ENCODE assay signal across 24 cellular contexts in the genomic region with DNA sequence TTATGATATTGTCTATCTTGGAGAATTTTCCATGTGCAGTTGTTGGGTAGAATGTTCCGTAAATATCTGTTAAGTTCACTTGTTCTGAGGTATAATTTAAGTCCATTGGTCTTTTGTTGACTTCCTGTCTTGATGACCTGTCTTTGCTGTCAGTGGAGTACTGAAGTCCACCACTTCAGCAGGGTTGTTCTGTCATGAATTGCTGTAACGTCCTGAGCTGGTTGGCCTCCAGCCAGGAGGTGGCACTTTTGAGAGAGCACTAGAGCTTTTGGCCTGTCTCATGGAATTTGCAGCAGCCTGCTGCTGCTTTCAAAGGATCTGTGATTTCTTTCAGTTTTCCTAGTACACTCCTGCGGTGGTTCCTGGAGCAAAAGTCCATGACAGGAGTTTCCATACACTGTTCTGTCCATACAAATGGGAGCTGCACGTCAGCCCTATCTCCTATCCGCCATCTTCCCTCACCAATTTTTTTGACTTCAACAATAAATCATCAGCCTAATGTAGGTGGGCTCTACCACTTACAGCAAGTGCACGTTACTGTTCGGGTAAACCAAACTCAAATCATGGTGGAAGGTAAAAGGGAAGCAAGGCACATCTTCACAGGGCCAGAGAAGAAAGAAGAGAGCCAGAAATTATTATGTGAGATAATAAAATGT. TPM values are rescaled to one million over a fixed set of nuclear protein-coding genes. Genes with fewer than 3 reads are reported as not detected.
DNase-seq lines count a peak whose midpoint lies in the region; ATAC-seq, FAIRE-seq and TF ChIP-seq lines count a peak whose summit lies in the region.
"Had no signal": no experiment of that assay in that cellular context is flagged by ENCODE, and none has a peak within 500 bp of the region (broad histone marks: within the 10 kb centered on the region; RNA-seq: fewer than 3 reads in every experiment).

No MANE protein-coding gene starts in this region.

- in situ Hi-C loops in KBM-7 (cut with MboI; ENCODE audit: low pct_unique_long_range_greater_than_20kb, low sequenced_read_pairs), result no loop called here

- H3K36me3 ChIP-seq in bronchial epithelial cell (ENCODE audit: control insufficient read depth, insufficient read depth, low read length) (no peaks in the 10 kb centered on the region), neural progenitor cell (no peaks in the 10 kb centered on the region)
- H3K36me3 ChIP-seq: colonic mucosa, stomach had no signal

- H3K4me3 Mint-ChIP-seq in neural progenitor cell, result no peak overlapping the region
- H3K4me3 Mint-ChIP-seq: activated CD4-positive, alpha-beta T cell treated with anti-CD3 and anti-CD28 coated beads, Interleukin-2, amount 10 ng/mL, durations not matched to agents 24 days and 14 days; memory B cell; nephron progenitor cell had no signal

- no peak for ATAC-seq in HG03025 (IDR thresholded peaks at IDR 0.05; ENCODE audit: low FRiP score, unreplicated experiment)
- ATAC-seq: A549 had no signal

- no peak overlapping the region for H3K9ac ChIP-seq in neural progenitor cell

- H3K27me3 ChIP-seq in bronchial epithelial cell (ENCODE audit: control insufficient read depth, insufficient read depth, low read length), result no peaks in the 10 kb centered on the region
- no peaks in the 10 kb centered on the region for H3K27me3 ChIP-seq in neural progenitor cell
- H3K27me3 ChIP-seq: colonic mucosa, stomach had no signal

- no peaks in the 10 kb centered on the region for H4K20me1 ChIP-seq in neural progenitor cell (ENCODE audit: low read depth)

- no peaks in the 10 kb centered on the region for H3K4me1 ChIP-seq in neural progenitor cell
- H3K4me1 ChIP-seq: A549, colonic mucosa, stomach had no signal

- H3K27ac Mint-ChIP-seq in neural progenitor cell, result no peak overlapping the region
- H3K27ac Mint-ChIP-seq: activated CD4-positive, alpha-beta T cell treated with anti-CD3 and anti-CD28 coated beads, Interleukin-2, amount 10 ng/mL, durations not matched to agents 24 days and 14 days; memory B cell; nephron progenitor cell had no signal

- no peak overlapping the region for H3K4me2 ChIP-seq in neural progenitor cell
- H3K4me2 ChIP-seq: A549 had no signal

- peak; percentile 86 for FAIRE-seq in bronchial epithelial cell (lab: Jason Lieb, UNC)
- FAIRE-seq: A549, astrocyte, endothelial cell of umbilical vein, urothelium cell line had no signal

- H3K4me1 Mint-ChIP-seq in neural progenitor cell, result no peaks in the 10 kb centered on the region
- H3K4me1 Mint-ChIP-seq: nephron progenitor cell had no signal

- H3K27me3 Mint-ChIP-seq in neural progenitor cell (ENCODE audit: insufficient read depth, low read depth), result no peaks in the 10 kb centered on the region

- peaks cover 5% of the 10 kb centered on the region for H3K9me3 ChIP-seq in neural progenitor cell (ENCODE audit: low read depth)
- H3K9me3 ChIP-seq: A549, colonic mucosa, stomach had no signal

- H3K4me3 ChIP-seq in bronchial epithelial cell (ENCODE audit: low read depth, low read length), result no peak overlapping the region
- no peak overlapping the region for H3K4me3 ChIP-seq in neural progenitor cell
- H3K4me3 ChIP-seq: A549, colonic mucosa, stomach had no signal

- DNase-seq in NCI-H748 (lab: John Stamatoyannopoulos, UW; ENCODE audit: unreplicated experiment), result peak; percentile 16
- DNase-seq in NCI-H748 treated with DMSO at 0.1 percent for 48 hours (lab: John Stamatoyannopoulos, UW), result no peak
- peak; percentile 13 for DNase-seq in NCI-H2029 treated with DMSO at 0.1 percent for 48 hours (lab: John Stamatoyannopoulos, UW)
- DNase-seq in bronchial epithelial cell (ENCODE audit: low read depth), result no peak
- no peak for DNase-seq in neural progenitor cell (ENCODE audit: low spot score)
- DNase-seq in stimulated activated CD4-positive, alpha-beta T cell treated with anti-CD3 and anti-CD28 coated beads, Interleukin-2, amount 100 ng/mL, for 24 hours, result no peak
- no peak for DNase-seq in KBM-7
- DNase-seq: activated CD4-positive, alpha-beta T cell treated with anti-CD3 and anti-CD28 coated beads, Interleukin-2, amount 10 ng/mL, durations not matched to agents 24 days and 14 days; activated CD8-positive, alpha-beta memory T cell treated with anti-CD3 and anti-CD28 coated beads, Interleukin-2, amount 50 U/mL, for 48 hours; activated naive CD4-positive, alpha-beta T cell; colonic mucosa; foreskin melanocyte; NCI-H1694; NCI-H82; nephron progenitor cell; SIG-M5; stomach; T1000 had no signal

- H3K36me3 Mint-ChIP-seq in neural progenitor cell, result no peaks in the 10 kb centered on the region
- H3K36me3 Mint-ChIP-seq: memory B cell had no signal

- H3K9me3 Mint-ChIP-seq in neural progenitor cell, result peaks cover 27% of the 10 kb centered on the region

- TF ChIP-seq CTCF in bronchial epithelial cell (IDR thresholded peaks at IDR 0.05; ENCODE audit: insufficient read depth, low read length, severe bottlenecking), result no peak
- TF ChIP-seq CTCF in neural progenitor cell (IDR thresholded peaks at IDR 0.05), result no peak

- H3F3A ChIP-seq in neural progenitor cell (ENCODE audit: low read depth), result no peaks in the 10 kb centered on the region

- H3K27ac ChIP-seq in neural progenitor cell, result no peak overlapping the region
- H3K27ac ChIP-seq: A549, colonic mucosa, stomach had no signal

- peak overlapping the region; percentile 53 for H2AFZ ChIP-seq in neural progenitor cell (replicated peaks)

- H3K79me2 ChIP-seq in neural progenitor cell (ENCODE audit: low read depth), result no peaks in the 10 kb centered on the region

RNA-seq across cellular contexts. Expression of a gene that starts 46.9 kb away (rescaled TPM):
- total RNA-seq in bronchial epithelial cell (1.4 and 1.8 TPM in 2 replicates), neural progenitor cell (ENCODE audit: low replicate concordance) (8.3 and 12.3 TPM in 2 replicates)

Comparison
In these comparisons a context has a peak if more than half of its experiments do, and no peak if none do; other contexts are left out.
1. DNase-seq: peak in NCI-H748 (single experiment) and NCI-H2029 treated with DMSO at 0.1 percent for 48 hours (single experiment); none in NCI-H748 treated with DMSO at 0.1 percent for 48 hours (single experiment), bronchial epithelial cell (single experiment), neural progenitor cell (single experiment), stimulated activated CD4-positive, alpha-beta T cell treated with anti-CD3 and anti-CD28 coated beads, Interleukin-2, amount 100 ng/mL, for 24 hours (0 of 2) and KBM-7 (single experiment).